ENCODE assay signal across 12 cellular contexts in the genomic region with DNA sequence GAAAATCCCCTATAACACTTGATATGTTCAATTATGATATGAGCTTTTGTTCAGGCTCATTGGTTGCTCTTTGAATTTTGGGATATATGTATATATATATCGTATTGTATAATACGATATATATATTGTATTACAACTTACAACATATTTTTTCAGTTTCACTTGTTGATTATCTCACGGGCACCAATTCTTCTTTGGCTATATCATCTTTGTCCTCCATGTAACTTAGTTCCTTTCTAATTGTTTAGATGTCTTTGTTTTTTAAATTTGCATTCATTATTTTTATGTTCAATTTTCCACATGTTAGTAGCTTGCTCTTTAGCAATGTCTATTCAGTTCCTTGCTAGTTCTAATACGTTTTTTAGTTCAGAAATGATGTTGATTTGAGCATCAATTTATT.
"Had no signal": no experiment of that assay in that cellular context is flagged by ENCODE, and none has a peak within 500 bp of the region (broad histone marks: within the 10 kb centered on the region; RNA-seq: fewer than 3 reads in every experiment).

No MANE protein-coding gene starts in this region.

- ATAC-seq: left colon, right cardiac atrium, SK-N-SH treated with all-trans-retinoic acid at 6 μM for 48 hours had no signal

- H3K27ac Mint-ChIP-seq: mesothelial cell of epicardium had no signal

- H3K4me1 Mint-ChIP-seq: mesothelial cell of epicardium, neural crest cell had no signal

- DNase-seq: activated gamma-delta T cell; amniotic stem cell; left colon; right cardiac atrium; SHP77 treated with DMSO at 0.1 percent for 48 hours; stimulated activated CD4-positive, alpha-beta T cell treated with anti-CD3 and anti-CD28 coated beads, Interleukin-4, amount 100 ng/mL, for 4 hours; stimulated activated CD8-positive, alpha-beta memory T cell treated with anti-CD3 and anti-CD28 coated beads, Interleukin-4, amount 100 ng/mL, for 48 hours; stimulated activated naive CD4-positive, alpha-beta T cell treated with Interleukin-2 at 50 U/mL for 16 hours; trophoblast cell had no signal

- H3K4me3 Mint-ChIP-seq: mesothelial cell of epicardium, neural crest cell had no signal
